ENCODE assay signal across 20 cellular contexts in the genomic region with DNA sequence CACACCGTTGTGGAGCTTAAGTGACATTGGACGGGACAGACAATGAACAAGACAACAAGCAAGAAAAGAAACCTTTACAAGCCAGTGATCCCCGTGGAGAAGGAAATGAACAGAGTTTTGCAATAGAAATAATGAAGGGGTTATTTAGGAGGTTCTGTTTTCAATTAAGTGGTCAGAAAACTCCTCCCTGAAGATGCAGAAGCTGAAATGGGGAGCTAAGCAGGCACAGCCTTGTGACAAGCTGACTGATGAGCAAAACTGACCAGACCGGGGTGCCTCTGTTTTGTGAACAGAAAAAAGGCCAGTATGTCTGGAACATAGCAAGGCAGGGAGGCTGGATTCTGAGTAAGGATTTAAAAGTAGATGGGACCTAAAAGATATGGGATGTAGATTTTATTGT.
A peak's percentile ranks its signal among the peaks of the same experiment; 100 is the strongest.
DNase-seq lines count a peak whose midpoint lies in the region; ATAC-seq, FAIRE-seq and TF ChIP-seq lines count a peak whose summit lies in the region.
"Had no signal": no experiment of that assay in that cellular context is flagged by ENCODE, and none has a peak within 500 bp of the region (broad histone marks: within the 10 kb centered on the region; RNA-seq: fewer than 3 reads in every experiment).

No MANE protein-coding gene starts in this region.

- H3K9me3 Mint-ChIP-seq in activated T-helper 17 cell treated with anti-CD3 and anti-CD28 coated beads, Interleukin-2, amount 50 U/mL, for 72 hours, result peaks cover 25% of the 10 kb centered on the region

- H3K4me3 ChIP-seq in BE2C (ENCODE audit: low read depth, low read length) (no peak overlapping the region), left lung (no peak overlapping the region), breast epithelium (no peak overlapping the region)
- H3K4me3 ChIP-seq: GM23338 had no signal

- H3K4me1 ChIP-seq in BE2C, result no peaks in the 10 kb centered on the region
- no peaks in the 10 kb centered on the region for H3K4me1 ChIP-seq in left lung
- no peaks in the 10 kb centered on the region for H3K4me1 ChIP-seq in breast epithelium
- H3K4me1 ChIP-seq: Caco-2 had no signal

- FAIRE-seq in H54 (lab: Jason Lieb, UNC), result peak; percentile 36
- FAIRE-seq: A204.1, D721Med, G401.6, GM12892, GM18507 had no signal

- H3K27me3 ChIP-seq in BE2C, result no peaks in the 10 kb centered on the region
- H3K27me3 ChIP-seq in left lung, result no peaks in the 10 kb centered on the region
- H3K27me3 ChIP-seq in breast epithelium, result no peaks in the 10 kb centered on the region

- no peaks in the 10 kb centered on the region for H3K36me3 Mint-ChIP-seq in activated T-helper 17 cell treated with anti-CD3 and anti-CD28 coated beads, Interleukin-2, amount 50 U/mL, for 72 hours (ENCODE audit: low read depth)

- no peaks in the 10 kb centered on the region for H3K4me1 Mint-ChIP-seq in activated T-helper 17 cell treated with anti-CD3 and anti-CD28 coated beads, Interleukin-2, amount 50 U/mL, for 72 hours
- H3K4me1 Mint-ChIP-seq: GM23338 had no signal

- H3K27ac Mint-ChIP-seq in activated T-helper 17 cell treated with anti-CD3 and anti-CD28 coated beads, Interleukin-2, amount 50 U/mL, for 72 hours, result no peak overlapping the region
- H3K27ac Mint-ChIP-seq: CD4-positive, alpha-beta T cell; GM23338; HFFc6 had no signal

- intact Hi-C loops in sciatic nerve (cut with DNase I) (no loop called here), left lung (cut with DNase I) (no loop called here), breast epithelium (cut with DNase I; ENCODE audit: low total_unique reads) (no loop called here)

- peak; percentile 16 for DNase-seq in BE2C
- DNase-seq in H54 (ENCODE audit: insufficient read length, low spot score), result no peak
- peak; percentile 6 for DNase-seq in SK-N-DZ (ENCODE audit: low spot score)
- no peak for DNase-seq in sciatic nerve (ENCODE audit: low spot score)
- no peak for DNase-seq in left lung
- no peak for DNase-seq in breast epithelium (ENCODE audit: low spot score in 2 of 2)
- DNase-seq: ACHN; Caco-2; CD4-positive, alpha-beta T cell; H7; HFFc6 had no signal

- peak; percentile 91 for ATAC-seq in sciatic nerve
- no peak for ATAC-seq in activated T-helper 17 cell treated with anti-CD3 and anti-CD28 coated beads, Interleukin-2, amount 50 U/mL, for 72 hours (replicated peaks)
- no peak for ATAC-seq in left lung
- ATAC-seq: GM23338, HCT116 had no signal

- H3K9me3 ChIP-seq in BE2C (no peaks in the 10 kb centered on the region), left lung (peaks cover 0 to 29% of the 10 kb centered on the region in 2 donors), breast epithelium (peaks cover 0 to 6% of the 10 kb centered on the region in 2 donors)
- H3K9me3 ChIP-seq: Caco-2 had no signal

- H3K4me3 Mint-ChIP-seq in activated T-helper 17 cell treated with anti-CD3 and anti-CD28 coated beads, Interleukin-2, amount 50 U/mL, for 72 hours, result no peak overlapping the region
- H3K4me3 Mint-ChIP-seq: CD4-positive, alpha-beta T cell; GM23338; HFFc6 had no signal

- no peaks in the 10 kb centered on the region for H3K27me3 Mint-ChIP-seq in activated T-helper 17 cell treated with anti-CD3 and anti-CD28 coated beads, Interleukin-2, amount 50 U/mL, for 72 hours
- H3K27me3 Mint-ChIP-seq: CD4-positive, alpha-beta T cell had no signal

- H3K27ac ChIP-seq in left lung, result no peak overlapping the region
- no peak overlapping the region for H3K27ac ChIP-seq in breast epithelium
- H3K27ac ChIP-seq: C4-2B had no signal

- H3K36me3 ChIP-seq in BE2C (no peaks in the 10 kb centered on the region), left lung (no peaks in the 10 kb centered on the region), breast epithelium (peaks cover 5% of the 10 kb centered on the region)

- TF ChIP-seq POLR2A in H54 (IDR thresholded peaks at IDR 0.05; ENCODE audit: low read depth, low read length) (no peak), breast epithelium (IDR thresholded peaks at IDR 0.05) (no peak)

- TF ChIP-seq CTCF in BE2C (IDR thresholded peaks at IDR 0.05; ENCODE audit: low read depth, low read length) (no peak), left lung (IDR thresholded peaks at IDR 0.05) (no peak), breast epithelium (IDR thresholded peaks at IDR 0.05) (no peak)

Comparison
In these comparisons a context has a peak if more than half of its experiments do, and no peak if none do; other contexts are left out.
1. DNase-seq: peak in BE2C (single experiment) and SK-N-DZ (single experiment); none in H54 (single experiment), sciatic nerve (single experiment), left lung (0 of 2) and breast epithelium (0 of 2).